1 cellular context compared by ENCODE assay signal in genomic region chr6:169287675-169288074, GRCh38.
TF ChIP-seq lines count a peak whose summit lies in the region.

No MANE protein-coding gene starts in this region.

TF ChIP-seq in HepG2, 621 proteins besides CTCF, POLR2A, EP300 and RAD21:
- no peak for TF ChIP-seq ZNF572 (CRISPR knock-in tag; IDR thresholded peaks at IDR 0.05)
- no peak for TF ChIP-seq RNF219 (CRISPR knock-in tag; IDR thresholded peaks at IDR 0.05)
- TF ChIP-seq ZNF263 (CRISPR knock-in tag; IDR thresholded peaks at IDR 0.05): peak; percentile 91
- TF ChIP-seq HMG20A (CRISPR knock-in tag; IDR thresholded peaks at IDR 0.05; ENCODE audit: borderline replicate concordance): no peak
TF ChIP-seq in HepG2: peak in this region for 1.
